6 cellular contexts compared by ENCODE assay signal in genomic region chr11:65613091-65613928, GRCh38. TPM values are rescaled to one million over a fixed set of nuclear protein-coding genes. Genes with fewer than 3 reads are reported as not detected.
DNase-seq lines count a peak whose midpoint lies in the region; TF ChIP-seq lines count a peak whose summit lies in the region.

No MANE protein-coding gene starts in this region.

- no peak overlapping the region for H2AFZ ChIP-seq in ACC112 (ENCODE audit: low read length, unreplicated experiment)

- peak overlapping the region; percentile 97 for H3K9ac ChIP-seq in NT2/D1 (ENCODE audit: insufficient read length, low read depth)

- peak overlapping the region; percentile 82 for H3K27ac ChIP-seq in ACC112 (ENCODE audit: low read depth, low read length)
- H3K27ac ChIP-seq in substantia nigra (ENCODE audit: low read depth, low read length, poor library complexity, severe bottlenecking): peak overlapping the region; percentile 100

- H3K27me3 ChIP-seq in ACC112 (ENCODE audit: insufficient read depth, low read length) (no peaks in the 10 kb centered on the region), NT2/D1 (ENCODE audit: insufficient read depth, insufficient read length) (no peaks in the 10 kb centered on the region)

- H3K79me2 ChIP-seq in ACC112 (ENCODE audit: control insufficient read depth, insufficient read depth, low read length, unreplicated experiment): peaks cover 57% of the 10 kb centered on the region

- no peak for DNase-seq in NT2/D1 (ENCODE audit: low read depth, low spot score)
- no peak for DNase-seq in fibroblast of the aortic adventitia (ENCODE audit: low read depth)
- DNase-seq in substantia nigra (lab: John Stamatoyannopoulos, UW): peak in 12 of 49 donors; percentile 21 to 90 (median 54)
- DNase-seq in NCI-H1092 (lab: John Stamatoyannopoulos, UW): no peak
- DNase-seq in ecto neural progenitor cell (ENCODE audit: low spot score): no peak

- no peak for TF ChIP-seq CTCF in fibroblast of the aortic adventitia (IDR thresholded peaks at IDR 0.05; ENCODE audit: insufficient read depth, low read length)

- H3K36me3 ChIP-seq in ACC112 (ENCODE audit: insufficient read depth, low read length) (no peaks in the 10 kb centered on the region), NT2/D1 (ENCODE audit: insufficient read depth, insufficient read length, low read length) (peaks cover 66% of the 10 kb centered on the region)

- no peaks in the 10 kb centered on the region for H3K9me3 ChIP-seq in NT2/D1 (ENCODE audit: insufficient read depth, low read length)

- H3K4me1 ChIP-seq in ACC112 (ENCODE audit: control insufficient read depth, insufficient read depth, low read length, unreplicated experiment) (peaks cover 56% of the 10 kb centered on the region), NT2/D1 (ENCODE audit: insufficient read depth, insufficient read length) (peaks cover 35% of the 10 kb centered on the region)

- H3K4me3 ChIP-seq in ACC112 (ENCODE audit: low read depth, low read length) (peak overlapping the region; percentile 81), NT2/D1 (ENCODE audit: insufficient read length, low read depth) (peak overlapping the region; percentile 94), fibroblast of the aortic adventitia (ENCODE audit: low read depth, low read length) (peak overlapping the region; percentile 95)

RNA-seq across cellular contexts. Expression of gene MAP3K11, which starts 0.7 kb away (rescaled TPM):
- 22.4 and 30.4 TPM in 2 replicates for total RNA-seq in fibroblast of the aortic adventitia (ENCODE audit: low replicate concordance)

RNA-seq across cellular contexts. Expression of gene PCNX3, which starts 2.3 kb away (rescaled TPM):
- total RNA-seq in fibroblast of the aortic adventitia (ENCODE audit: low replicate concordance): 21.8 and 31.5 TPM in 2 replicates

RNA-seq across cellular contexts. Expression of gene KCNK7, which starts 17.7 kb away (rescaled TPM):
- total RNA-seq in fibroblast of the aortic adventitia (ENCODE audit: low replicate concordance): 0.09 and 0.65 TPM in 2 replicates

RNA-seq across cellular contexts. Expression of gene SIPA1, which starts 24.6 kb away (rescaled TPM):
- 7.5 and 21.7 TPM in 2 replicates for total RNA-seq in fibroblast of the aortic adventitia (ENCODE audit: low replicate concordance)

RNA-seq across cellular contexts. Expression of gene EHBP1L1, which starts 37.5 kb away (rescaled TPM):
- total RNA-seq in fibroblast of the aortic adventitia (ENCODE audit: low replicate concordance): 52.2 and 58.5 TPM in 2 replicates
